ENCODE assay signal across 35 cellular contexts in genomic region chr21:32993894-32994293, GRCh38. TPM values are rescaled to one million over a fixed set of nuclear protein-coding genes. Genes with fewer than 3 reads are reported as not detected.
"Had no signal": no experiment of that assay in that cellular context is flagged by ENCODE, and none has a peak within 500 bp of the region (broad histone marks: within the 10 kb centered on the region; RNA-seq: fewer than 3 reads in every experiment).

No MANE protein-coding gene starts in this region.

- ATAC-seq: activated CD8-positive, alpha-beta T cell treated with anti-CD3 and anti-CD28 coated beads, Interleukin-2, amount 10 ng/mL, durations not matched to agents 7 days and 5 days; gastroesophageal sphincter; mucosa of descending colon; natural killer cell treated with Interleukin-12 subunit alpha and Interleukin-12 subunit beta and Interleukin-15 and Interleukin-18, amount 100 ng/mL, for 72 hours; stimulated activated naive B cell treated with anti-CD40 and anti-IgM and Interleukin-4, amounts not matched to agents 10 μg/mL and 1 μg/mL and 100 μg/mL, for 72 hours; T-helper 17 cell had no signal

- H3K27ac ChIP-seq: brain microvascular endothelial cell, gastroesophageal sphincter, left lung, right atrium auricular region, stomach, suprapubic skin, tibial artery, upper lobe of right lung had no signal

- H3K36me3 ChIP-seq: brain microvascular endothelial cell, gastroesophageal sphincter, left lung, right atrium auricular region, stomach, suprapubic skin, tibial artery, upper lobe of right lung had no signal

- H3K9me3 Mint-ChIP-seq: activated CD4-positive, alpha-beta T cell treated with anti-CD3 and anti-CD28 coated beads, Interleukin-2, amount 10 ng/mL, durations not matched to agents 7 days and 5 days; activated naive CD4-positive, alpha-beta T cell treated with anti-CD3 and anti-CD28 coated beads, Interleukin-2, amount 10 ng/mL, durations not matched to agents 7 days and 5 days; activated naive CD8-positive, alpha-beta T cell treated with anti-CD3 and anti-CD28 coated beads, Interleukin-2, amount 10 ng/mL, durations not matched to agents 7 days and 5 days; activated T-helper 1 cell treated with anti-CD3 and anti-CD28 coated beads, Interleukin-12 subunit alpha, Interleukin-12 subunit beta, Interleukin-2, Interleukin-4 antibody, amounts not matched to agents 30 ng/mL and 10 ng/mL and 1 ng/mL, durations not matched to agents 14 hours and 24 hours and 36 hours; dendritic cell treated with granulocyte-macrophage colony-stimulating factor and Interleukin-4, amounts not matched to agents 40 ng/mL and 50 ng/mL, for 4 days; immature natural killer cell; natural killer cell treated with Interleukin-12 subunit alpha and Interleukin-12 subunit beta and Interleukin-15 and Interleukin-18, amount 100 ng/mL, for 72 hours had no signal

- H3K27me3 ChIP-seq: right atrium auricular region had no signal

- H3K4me3 ChIP-seq: gastroesophageal sphincter, left lung, lung, mucosa of descending colon, right atrium auricular region, smooth muscle cell, stomach, suprapubic skin, tibial artery, upper lobe of right lung had no signal

- H3K36me3 Mint-ChIP-seq: activated naive CD4-positive, alpha-beta T cell treated with anti-CD3 and anti-CD28 coated beads, Interleukin-2, amount 10 ng/mL, durations not matched to agents 7 days and 5 days; activated naive CD8-positive, alpha-beta T cell treated with anti-CD3 and anti-CD28 coated beads, Interleukin-2, amount 10 ng/mL, durations not matched to agents 7 days and 5 days; stimulated activated naive B cell treated with anti-CD40 and anti-IgM and Interleukin-4, amounts not matched to agents 10 μg/mL and 1 μg/mL and 100 μg/mL, for 72 hours had no signal

- H3K27ac Mint-ChIP-seq: activated CD4-positive, alpha-beta T cell treated with anti-CD3 and anti-CD28 coated beads, Interleukin-2, amount 10 ng/mL, durations not matched to agents 7 days and 5 days; activated CD8-positive, alpha-beta T cell treated with anti-CD3 and anti-CD28 coated beads, Interleukin-2, amount 10 ng/mL, durations not matched to agents 7 days and 5 days; activated naive CD4-positive, alpha-beta T cell treated with anti-CD3 and anti-CD28 coated beads, Interleukin-2, amount 10 ng/mL, durations not matched to agents 7 days and 5 days; activated naive CD8-positive, alpha-beta T cell treated with anti-CD3 and anti-CD28 coated beads, Interleukin-2, amount 10 ng/mL, durations not matched to agents 7 days and 5 days; activated T-helper 1 cell treated with anti-CD3 and anti-CD28 coated beads, Interleukin-12 subunit alpha, Interleukin-12 subunit beta, Interleukin-2, Interleukin-4 antibody, amounts not matched to agents 30 ng/mL and 10 ng/mL and 1 ng/mL, durations not matched to agents 14 hours and 24 hours and 36 hours; dendritic cell treated with granulocyte-macrophage colony-stimulating factor and Interleukin-4, amounts not matched to agents 40 ng/mL and 50 ng/mL, for 4 days; immature natural killer cell; stimulated activated naive B cell treated with anti-CD40 and anti-IgM and Interleukin-4, amounts not matched to agents 10 μg/mL and 1 μg/mL and 100 μg/mL, for 72 hours had no signal

- H3K4me1 Mint-ChIP-seq: activated CD4-positive, alpha-beta T cell treated with anti-CD3 and anti-CD28 coated beads, Interleukin-2, amount 10 ng/mL, durations not matched to agents 7 days and 5 days; activated naive CD4-positive, alpha-beta T cell treated with anti-CD3 and anti-CD28 coated beads, Interleukin-2, amount 10 ng/mL, durations not matched to agents 7 days and 5 days; activated naive CD8-positive, alpha-beta T cell treated with anti-CD3 and anti-CD28 coated beads, Interleukin-2, amount 10 ng/mL, durations not matched to agents 7 days and 5 days; stimulated activated naive B cell treated with anti-CD40 and anti-IgM and Interleukin-4, amounts not matched to agents 10 μg/mL and 1 μg/mL and 100 μg/mL, for 72 hours; T-helper 17 cell had no signal

- DNase-seq: activated CD4-positive, alpha-beta T cell treated with anti-CD3 and anti-CD28 coated beads for 1 hour; activated CD4-positive, alpha-beta T cell treated with anti-CD3 and anti-CD28 coated beads, Interleukin-2, amount 10 ng/mL, durations not matched to agents 7 days and 5 days; activated CD8-positive, alpha-beta T cell treated with anti-CD3 and anti-CD28 coated beads, Interleukin-2, amount 10 ng/mL, durations not matched to agents 7 days and 5 days; activated gamma-delta T cell; activated naive CD4-positive, alpha-beta T cell treated with anti-CD3 and anti-CD28 coated beads, Interleukin-2, amount 10 ng/mL, durations not matched to agents 7 days and 5 days; activated naive CD8-positive, alpha-beta T cell treated with anti-CD3 and anti-CD28 coated beads, Interleukin-2, amount 10 ng/mL, durations not matched to agents 7 days and 5 days; central memory CD4-positive, alpha-beta T cell; effector CD4-positive, alpha-beta T cell; left lung; mucosa of descending colon; stimulated activated CD4-positive, alpha-beta T cell treated with anti-CD3 and anti-CD28 coated beads, Interleukin-1b, Interleukin-23, amount 100 ng/mL, for 48 hours; stimulated activated CD4-positive, alpha-beta T cell treated with anti-CD3 and anti-CD28 coated beads, Interleukin-4, amount 100 ng/mL, for 4 hours; stimulated activated CD8-positive, alpha-beta memory T cell treated with anti-CD3 and anti-CD28 coated beads, Interleukin-4, amount 100 ng/mL, for 48 hours; stimulated activated naive B cell treated with anti-CD40 and anti-IgM and Interleukin-4, amounts not matched to agents 10 μg/mL and 1 μg/mL and 100 μg/mL, for 72 hours; stomach; T-helper 17 cell; T1000; tibial artery; upper lobe of right lung had no signal

- H3K4me3 Mint-ChIP-seq: activated CD4-positive, alpha-beta T cell treated with anti-CD3 and anti-CD28 coated beads, Interleukin-2, amount 10 ng/mL, durations not matched to agents 7 days and 5 days; activated CD8-positive, alpha-beta T cell treated with anti-CD3 and anti-CD28 coated beads, Interleukin-2, amount 10 ng/mL, durations not matched to agents 7 days and 5 days; activated naive CD4-positive, alpha-beta T cell treated with anti-CD3 and anti-CD28 coated beads, Interleukin-2, amount 10 ng/mL, durations not matched to agents 7 days and 5 days; activated naive CD8-positive, alpha-beta T cell treated with anti-CD3 and anti-CD28 coated beads, Interleukin-2, amount 10 ng/mL, durations not matched to agents 7 days and 5 days; activated T-helper 1 cell treated with anti-CD3 and anti-CD28 coated beads, Interleukin-12 subunit alpha, Interleukin-12 subunit beta, Interleukin-2, Interleukin-4 antibody, amounts not matched to agents 30 ng/mL and 10 ng/mL and 1 ng/mL, durations not matched to agents 14 hours and 24 hours and 36 hours; dendritic cell treated with granulocyte-macrophage colony-stimulating factor and Interleukin-4, amounts not matched to agents 40 ng/mL and 50 ng/mL, for 4 days; immature natural killer cell; natural killer cell treated with Interleukin-12 subunit alpha and Interleukin-12 subunit beta and Interleukin-15 and Interleukin-18, amount 100 ng/mL, for 72 hours; stimulated activated naive B cell treated with anti-CD40 and anti-IgM and Interleukin-4, amounts not matched to agents 10 μg/mL and 1 μg/mL and 100 μg/mL, for 72 hours; T-helper 17 cell had no signal

- H3K9me3 ChIP-seq: left lung, mucosa of descending colon, right atrium auricular region, stomach, suprapubic skin, tibial artery, upper lobe of right lung had no signal

RNA-seq across cellular contexts. Expression of gene OLIG2, which starts 31.8 kb away (rescaled TPM):
- total RNA-seq: activated CD4-positive, alpha-beta T cell treated with anti-CD3 and anti-CD28 coated beads, Interleukin-2, amount 10 ng/mL, durations not matched to agents 7 days and 5 days; activated CD8-positive, alpha-beta T cell treated with anti-CD3 and anti-CD28 coated beads, Interleukin-2, amount 10 ng/mL, durations not matched to agents 7 days and 5 days; activated naive CD8-positive, alpha-beta T cell treated with anti-CD3 and anti-CD28 coated beads, Interleukin-2, amount 10 ng/mL, durations not matched to agents 7 days and 5 days; activated T-helper 1 cell treated with anti-CD3 and anti-CD28 coated beads, Interleukin-12 subunit alpha, Interleukin-12 subunit beta, Interleukin-2, Interleukin-4 antibody, amounts not matched to agents 30 ng/mL and 10 ng/mL and 1 ng/mL, durations not matched to agents 14 hours and 24 hours and 36 hours; epithelial cell of proximal tubule; gastroesophageal sphincter; kidney epithelial cell; mesenteric fat pad; mucosa of descending colon; myocyte; natural killer cell treated with Interleukin-12 subunit alpha and Interleukin-12 subunit beta and Interleukin-15 and Interleukin-18, amount 100 ng/mL, for 72 hours; omental fat pad; pulmonary artery endothelial cell; right atrium auricular region; smooth muscle cell; stomach; suprapubic skin; T-helper 17 cell; upper lobe of right lung had no signal
